16 cellular contexts compared by ENCODE assay signal in genomic region chr6:77403424-77403823, GRCh38. TPM values are rescaled to one million over a fixed set of nuclear protein-coding genes. Genes with fewer than 3 reads are reported as not detected.
DNase-seq lines count a peak whose midpoint lies in the region; TF ChIP-seq lines count a peak whose summit lies in the region.
"Had no signal": no experiment of that assay in that cellular context is flagged by ENCODE, and none has a peak within 500 bp of the region (broad histone marks: within the 10 kb centered on the region; RNA-seq: fewer than 3 reads in every experiment).

No MANE protein-coding gene starts in this region.

- H3K56ac ChIP-seq in H9 (ENCODE audit: insufficient read length, low read depth, low read length), result no peak overlapping the region

- H3K23ac ChIP-seq in trophoblast cell (ENCODE audit: low read length) (no peak overlapping the region), H9 (ENCODE audit: insufficient read length, low read depth, low read length) (no peak overlapping the region)

- H3K4me2 ChIP-seq in trophoblast cell (ENCODE audit: low read length) (no peak overlapping the region), H9 (ENCODE audit: insufficient read depth, insufficient read length, low read length) (no peak overlapping the region)

- no peaks in the 10 kb centered on the region for H3K27me3 Mint-ChIP-seq in H9 (ENCODE audit: low read depth)
- H3K27me3 Mint-ChIP-seq: CD4-positive, CD25-positive, alpha-beta regulatory T cell; stimulated activated naive CD8-positive, alpha-beta T cell treated with anti-CD3 and anti-CD28 coated beads, Interleukin-15, Interleukin-2, amounts not matched to agents 100 ng/mL and 50 ng/mL, for 24 hours had no signal

- no peak overlapping the region for H2BK5ac ChIP-seq in trophoblast cell (ENCODE audit: low read depth, low read length, poor library complexity)
- no peak overlapping the region for H2BK5ac ChIP-seq in H9 (ENCODE audit: insufficient read length, low read length)

- no peak overlapping the region for H2BK12ac ChIP-seq in trophoblast cell (ENCODE audit: low read length)
- H2BK12ac ChIP-seq in H9 (ENCODE audit: insufficient read length, low read depth, low read length), result no peak overlapping the region

- H3K4me1 ChIP-seq in trophoblast cell (ENCODE audit: control insufficient read depth in 1 of 2, insufficient read depth in 2 of 2, low read length in 2 of 2) (peaks cover 2 to 7% of the 10 kb centered on the region in 2 experiments), H9 (ENCODE audit: insufficient read depth, low read length) (no peaks in the 10 kb centered on the region; the same call in 1 of the 2 replicates)

- no peak overlapping the region for H4K91ac ChIP-seq in trophoblast cell (ENCODE audit: low read depth, low read length)
- H4K91ac ChIP-seq in H9 (ENCODE audit: insufficient read length, low read depth, low read length), result no peak overlapping the region

- H4K20me1 ChIP-seq in H9 (ENCODE audit: control insufficient read depth, insufficient read depth, insufficient read length), result no peaks in the 10 kb centered on the region

- H2AFZ ChIP-seq in trophoblast cell (ENCODE audit: insufficient read depth, low read length, poor library complexity), result no peak overlapping the region
- no peak overlapping the region for H2AFZ ChIP-seq in H9 (ENCODE audit: low read length)

- no peak overlapping the region for H3T11ph ChIP-seq in H9 (ENCODE audit: low read length)

- H3K27me3 ChIP-seq in trophoblast cell (ENCODE audit: insufficient read depth, low read length) (no peaks in the 10 kb centered on the region), H9 (ENCODE audit: insufficient read depth, low read length) (no peaks in the 10 kb centered on the region)

- H3K14ac ChIP-seq in trophoblast cell (ENCODE audit: low read length), result no peak overlapping the region
- H3K14ac ChIP-seq in H9 (ENCODE audit: insufficient read depth, low read length), result no peak overlapping the region

- H3K23me2 ChIP-seq in H9 (ENCODE audit: insufficient read length, low read depth, low read length, poor library complexity, severe bottlenecking), result no peaks in the 10 kb centered on the region

- H3K9me3 ChIP-seq in trophoblast cell (ENCODE audit: insufficient read depth, low read depth, low read length), result no peaks in the 10 kb centered on the region
- no peaks in the 10 kb centered on the region for H3K9me3 ChIP-seq in H9 (ENCODE audit: control insufficient read depth, low read depth, low read length)

- no peaks in the 10 kb centered on the region; a peak in 1 of 5 replicates for H3K9me3 Mint-ChIP-seq in H9
- H3K9me3 Mint-ChIP-seq: stimulated activated naive CD8-positive, alpha-beta T cell treated with anti-CD3 and anti-CD28 coated beads, Interleukin-15, Interleukin-2, amounts not matched to agents 100 ng/mL and 50 ng/mL, for 24 hours had no signal

- no peak overlapping the region for H3K4me3 Mint-ChIP-seq in H9
- H3K4me3 Mint-ChIP-seq: CD4-positive, CD25-positive, alpha-beta regulatory T cell; stimulated activated naive CD8-positive, alpha-beta T cell treated with anti-CD3 and anti-CD28 coated beads, Interleukin-15, Interleukin-2, amounts not matched to agents 100 ng/mL and 50 ng/mL, for 24 hours had no signal

- TF ChIP-seq CTCF in foreskin fibroblast (IDR thresholded peaks at IDR 0.05; ENCODE audit: low read depth, low read length) (no peak), H9 (conservative IDR thresholded peaks at IDR 0.05) (no peak)

- H2AK5ac ChIP-seq in trophoblast cell (ENCODE audit: low read length), result no peak overlapping the region
- no peak overlapping the region for H2AK5ac ChIP-seq in H9 (ENCODE audit: insufficient read length, low read length)

- H3K9ac ChIP-seq in trophoblast cell (ENCODE audit: low read length), result no peak overlapping the region
- no peak overlapping the region for H3K9ac ChIP-seq in H9 (ENCODE audit: extremely low read depth, insufficient read length, low read length)

- H3K27ac ChIP-seq in trophoblast cell (ENCODE audit: low read depth, low read length) (peak overlapping the region; percentile 41), H9 (ENCODE audit: insufficient read length, low read depth, low read length) (no peak overlapping the region)

- H3K79me1 ChIP-seq in trophoblast cell (ENCODE audit: low read length) (peaks cover 2% of the 10 kb centered on the region), H9 (ENCODE audit: insufficient read depth, low read depth, low read length, poor library complexity, severe bottlenecking) (no peaks in the 10 kb centered on the region)

- no peak overlapping the region for H4K12ac ChIP-seq in trophoblast cell (ENCODE audit: low read depth, low read length)

- H3K18ac ChIP-seq in trophoblast cell (ENCODE audit: low read length) (no peak overlapping the region), H9 (ENCODE audit: insufficient read length, low read depth, low read length) (no peak overlapping the region)

- H3K36me3 ChIP-seq in trophoblast cell (ENCODE audit: control insufficient read depth in 1 of 2, insufficient read depth in 2 of 2, low read length in 2 of 2), result no peaks in the 10 kb centered on the region

- no peak overlapping the region for H2BK20ac ChIP-seq in H9 (ENCODE audit: low read depth, low read length, poor library complexity, severe bottlenecking)

- no peak overlapping the region for H3K27ac Mint-ChIP-seq in H9
- H3K27ac Mint-ChIP-seq: CD4-positive, CD25-positive, alpha-beta regulatory T cell; stimulated activated naive CD8-positive, alpha-beta T cell treated with anti-CD3 and anti-CD28 coated beads, Interleukin-15, Interleukin-2, amounts not matched to agents 100 ng/mL and 50 ng/mL, for 24 hours had no signal

- no peaks in the 10 kb centered on the region for H3K79me2 ChIP-seq in trophoblast cell (ENCODE audit: control insufficient read depth, insufficient read depth, low read length, poor library complexity)
- H3K79me2 ChIP-seq in H9 (ENCODE audit: insufficient read depth, low read length), result no peaks in the 10 kb centered on the region

- H3K4me3 ChIP-seq in foreskin fibroblast (ENCODE audit: low read depth in 1 of 2, low read length in 2 of 2) (no peak overlapping the region), trophoblast cell (ENCODE audit: low read depth, low read length) (no peak overlapping the region)

- no peak overlapping the region for H2BK15ac ChIP-seq in H9 (ENCODE audit: low read depth, low read length)

- H4K8ac ChIP-seq in trophoblast cell (ENCODE audit: low read depth, low read length), result no peak overlapping the region
- no peak overlapping the region for H4K8ac ChIP-seq in H9 (replicated peaks; ENCODE audit: insufficient read length, low read depth, low read length)

- H4K5ac ChIP-seq in H9 (ENCODE audit: insufficient read length, low read depth, low read length), result no peak overlapping the region

- DNase-seq in GM04503 (ENCODE audit: low read depth) (peak; percentile 45), RPMI7951 (ENCODE audit: low read depth) (peak; percentile 68), foreskin fibroblast (peak; percentile 56 to 72), trophoblast cell (peak; percentile 37 to 80), H9 (no peak), epidermal melanocyte (ENCODE audit: insufficient read length, low spot score) (no peak), HuH-7 (ENCODE audit: low spot score) (no peak)
- DNase-seq: activated CD8-positive, alpha-beta memory T cell treated with anti-CD3 and anti-CD28 coated beads for 24 hours; activated naive CD4-positive, alpha-beta T cell; CD4-positive, CD25-positive, alpha-beta regulatory T cell; central memory CD4-positive, alpha-beta T cell; NCI-H1436 treated with DMSO at 0.1 percent for 48 hours; NCI-H774; right cardiac atrium; SIG-M5 had no signal

- H3K36me3 Mint-ChIP-seq in H9 (ENCODE audit: insufficient read depth in 1 of 3, low read depth in 3 of 3), result no peaks in the 10 kb centered on the region
- H3K36me3 Mint-ChIP-seq: CD4-positive, CD25-positive, alpha-beta regulatory T cell had no signal

- no peak overlapping the region for H3K4ac ChIP-seq in trophoblast cell (ENCODE audit: low read depth, low read length)
- H3K4ac ChIP-seq in H9 (ENCODE audit: low read depth, low read length), result no peak overlapping the region

- peaks cover 9 to 11% of the 10 kb centered on the region in 2 experiments for H3K4me1 Mint-ChIP-seq in H9
- H3K4me1 Mint-ChIP-seq: CD4-positive, CD25-positive, alpha-beta regulatory T cell had no signal

- H2BK120ac ChIP-seq in trophoblast cell (ENCODE audit: insufficient read depth, low read length, poor library complexity) (no peak overlapping the region), H9 (ENCODE audit: low read depth, low read length, poor library complexity, severe bottlenecking) (no peak overlapping the region)

RNA-seq across cellular contexts. Expression of gene HTR1B, which starts 59.9 kb away (rescaled TPM):
- 0.68 and 0.72 TPM in 2 replicates for total RNA-seq in RPMI7951 (2014; rRNA removed; shearing (Covaris generic))
- 0.51 and 0.53 TPM in 2 replicates for polyA plus RNA-seq in trophoblast cell (2013)
- 0.83 and 1.1 TPM in 2 replicates for total RNA-seq in H9 (2021)
- total RNA-seq: CD4-positive, CD25-positive, alpha-beta regulatory T cell; right cardiac atrium had no signal
- polyA plus RNA-seq: CD4-positive, CD25-positive, alpha-beta regulatory T cell; right cardiac atrium had no signal

Comparison
In these comparisons a context has a peak if more than half of its experiments do, and no peak if none do; other contexts are left out.
1. DNase-seq: peak in GM04503 (single experiment), RPMI7951 (single experiment), foreskin fibroblast (2 of 2) and trophoblast cell (2 of 2); none in H9 (single experiment), epidermal melanocyte (single experiment) and HuH-7 (single experiment).